In genomic region chr4:99300934-99301333, GRCh38 we compare ENCODE assay signal across 10 cellular contexts. TPM values are rescaled to one million over a fixed set of nuclear protein-coding genes. Genes with fewer than 3 reads are reported as not detected.
DNase-seq lines count a peak whose midpoint lies in the region; ATAC-seq and TF ChIP-seq lines count a peak whose summit lies in the region.
"Had no signal": no experiment of that assay in that cellular context is flagged by ENCODE, and none has a peak within 500 bp of the region (broad histone marks: within the 10 kb centered on the region; RNA-seq: fewer than 3 reads in every experiment).

No MANE protein-coding gene starts in this region.

- H3K27ac Mint-ChIP-seq in chondrocyte (ENCODE audit: unreplicated experiment), result peak overlapping the region; percentile 93
- H3K27ac Mint-ChIP-seq in CD14-positive monocyte, result no peak overlapping the region

- H3K9me3 ChIP-seq in liver (ENCODE audit: control insufficient read depth in 4 of 4, low read length in 3 of 4), result no peaks in the 10 kb centered on the region
- H3K9me3 ChIP-seq in uterus, result no peaks in the 10 kb centered on the region
- H3K9me3 ChIP-seq: BLaER1 had no signal

- H3K9ac ChIP-seq in liver (ENCODE audit: low read depth in 1 of 2, low read length in 2 of 2), result no peak overlapping the region
- H3K9ac ChIP-seq: BLaER1 had no signal

- WGBS in liver, result 34% methylated on average over 4 of the region's 4 CpGs

- H3K36me3 Mint-ChIP-seq in chondrocyte (ENCODE audit: low read depth), result peaks cover 9% of the 10 kb centered on the region
- no peaks in the 10 kb centered on the region for H3K36me3 Mint-ChIP-seq in CD14-positive monocyte

- no peak for TF ChIP-seq POLR2A in uterus (IDR thresholded peaks at IDR 0.05)

- TF ChIP-seq CTCF in chondrocyte (IDR thresholded peaks at IDR 0.05) (no peak), liver (IDR thresholded peaks at IDR 0.05; ENCODE audit: low read depth, low read length, missing input control) (no peak), uterus (IDR thresholded peaks at IDR 0.05) (no peak), CD14-positive monocyte (IDR thresholded peaks at IDR 0.05) (no peak)

- no peak for ATAC-seq in GM21723 (IDR thresholded peaks at IDR 0.05; ENCODE audit: unreplicated experiment)
- ATAC-seq in HG03469 (IDR thresholded peaks at IDR 0.05; ENCODE audit: unreplicated experiment), result no peak

- H3K9me3 Mint-ChIP-seq in chondrocyte (ENCODE audit: low read depth) (peaks cover 38% of the 10 kb centered on the region), CD14-positive monocyte (peaks cover 0 to 20% (median 6%) of the 10 kb centered on the region in 7 donors)

- H3K4me3 ChIP-seq in liver (ENCODE audit: low read depth in 1 of 3, low read length in 3 of 3) (no peak overlapping the region), uterus (no peak overlapping the region)
- H3K4me3 ChIP-seq: BLaER1 had no signal

- peak in 1 of 2 donors; percentile 31 for TF ChIP-seq RAD21 in liver (IDR thresholded peaks at IDR 0.05)

- intact Hi-C loops in uterus (cut with DNase I; ENCODE audit: low total_unique reads), result no loop called here
- intact Hi-C loops in CD14-positive monocyte (cut with micrococcal nuclease), result no loop called here

- no peaks in the 10 kb centered on the region for H3K27me3 ChIP-seq in liver (ENCODE audit: control insufficient read depth in 4 of 4, insufficient read depth in 4 of 4, low read length in 3 of 4)
- no peaks in the 10 kb centered on the region for H3K27me3 ChIP-seq in uterus
- H3K27me3 ChIP-seq: BLaER1 had no signal

- H3K27me3 Mint-ChIP-seq in chondrocyte (ENCODE audit: low read depth) (no peaks in the 10 kb centered on the region), CD14-positive monocyte (ENCODE audit: low read depth in 3 of 3) (no peaks in the 10 kb centered on the region)

- peak; percentile 26 for DNase-seq in SIG-M5 treated with dmso at 0.1 percent for 504 hours (lab: John Stamatoyannopoulos, UW; ENCODE audit: unreplicated experiment)
- DNase-seq in SIG-M5 (lab: John Stamatoyannopoulos, UW), result no peak
- DNase-seq in chondrocyte (ENCODE audit: low spot score), result no peak
- peak; percentile 80 to 95 for DNase-seq in uterus
- no peak for DNase-seq in CD14-positive monocyte (ENCODE audit: low spot score)
- DNase-seq: NCI-H1048 had no signal

- no peaks in the 10 kb centered on the region for H3K36me3 ChIP-seq in liver (ENCODE audit: control insufficient read depth in 4 of 4, insufficient read depth in 3 of 4, low read depth in 1 of 4, low read length in 3 of 4)
- no peaks in the 10 kb centered on the region for H3K36me3 ChIP-seq in uterus
- H3K36me3 ChIP-seq: BLaER1 had no signal

- H3K4me1 Mint-ChIP-seq in chondrocyte (ENCODE audit: low read depth) (peaks cover 25% of the 10 kb centered on the region), CD14-positive monocyte (no peaks in the 10 kb centered on the region)

- H3K27ac ChIP-seq in liver (ENCODE audit: low read depth in 1 of 2, low read length in 2 of 2) (no peak overlapping the region), uterus (peak overlapping the region; percentile 79 to 88)
- H3K27ac ChIP-seq: BLaER1 had no signal

- H3K4me3 Mint-ChIP-seq in chondrocyte (ENCODE audit: unreplicated experiment), result no peak overlapping the region
- no peak overlapping the region for H3K4me3 Mint-ChIP-seq in CD14-positive monocyte

- peaks cover 0 to 4% (median 0%) of the 10 kb centered on the region in 4 donors for H3K4me1 ChIP-seq in liver (ENCODE audit: control insufficient read depth in 4 of 4, insufficient read depth in 4 of 4, low read length in 3 of 4)
- H3K4me1 ChIP-seq in uterus, result no peaks in the 10 kb centered on the region
- H3K4me1 ChIP-seq: BLaER1 had no signal

TF ChIP-seq in liver, 16 proteins besides CTCF, POLR2A, EP300 and RAD21:
- TF ChIP-seq GABPA (IDR thresholded peaks at IDR 0.05 in 1 of 2, conservative IDR thresholded peaks at IDR 0.05 in 1 of 2) (no peak), SP1 (IDR thresholded peaks at IDR 0.05) (peak; percentile 28), ATF3 (IDR thresholded peaks at IDR 0.05) (no peak), JUND (IDR thresholded peaks at IDR 0.05) (no peak), REST (IDR thresholded peaks at IDR 0.05) (peak; percentile 33), RXRA (IDR thresholded peaks at IDR 0.05) (peak in 1 of 2 donors; percentile 25), TAF1 (conservative IDR thresholded peaks at IDR 0.05) (no peak), HNF4A (conservative IDR thresholded peaks at IDR 0.05) (peak in 1 of 2 donors; percentile 7), FOXA1 (IDR thresholded peaks at IDR 0.05) (no peak), NR2F2 (IDR thresholded peaks at IDR 0.05) (peak; percentile 48), YY1 (IDR thresholded peaks at IDR 0.05) (no peak), EGR1 (IDR thresholded peaks at IDR 0.05; ENCODE audit: low read depth in 2 of 2) (no peak), FOXA2 (IDR thresholded peaks at IDR 0.05) (peak; percentile 18), MAX (IDR thresholded peaks at IDR 0.05) (peak; percentile 27), HNF4G (IDR thresholded peaks at IDR 0.05) (no peak)
- TF ChIP-seq, protein P1, sequence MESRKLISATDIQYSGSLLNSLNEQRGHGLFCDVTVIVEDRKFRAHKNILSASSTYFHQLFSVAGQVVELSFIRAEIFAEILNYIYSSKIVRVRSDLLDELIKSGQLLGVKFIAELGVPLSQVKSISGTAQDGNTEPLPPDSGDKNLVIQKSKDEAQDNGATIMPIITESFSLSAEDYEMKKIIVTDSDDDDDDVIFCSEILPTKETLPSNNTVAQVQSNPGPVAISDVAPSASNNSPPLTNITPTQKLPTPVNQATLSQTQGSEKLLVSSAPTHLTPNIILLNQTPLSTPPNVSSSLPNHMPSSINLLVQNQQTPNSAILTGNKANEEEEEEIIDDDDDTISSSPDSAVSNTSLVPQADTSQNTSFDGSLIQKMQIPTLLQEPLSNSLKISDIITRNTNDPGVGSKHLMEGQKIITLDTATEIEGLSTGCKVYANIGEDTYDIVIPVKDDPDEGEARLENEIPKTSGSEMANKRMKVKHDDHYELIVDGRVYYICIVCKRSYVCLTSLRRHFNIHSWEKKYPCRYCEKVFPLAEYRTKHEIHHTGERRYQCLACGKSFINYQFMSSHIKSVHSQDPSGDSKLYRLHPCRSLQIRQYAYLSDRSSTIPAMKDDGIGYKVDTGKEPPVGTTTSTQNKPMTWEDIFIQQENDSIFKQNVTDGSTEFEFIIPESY (IDR thresholded peaks at IDR 0.05), result peak; percentile 17

RNA-seq across cellular contexts. Expression of gene ADH1A, which starts 10.1 kb away (rescaled TPM):
- total RNA-seq in chondrocyte, result not detected in 3 replicates
- total RNA-seq in liver, result 100 to 1,000 TPM; 202 to 493 TPM
- 100 to 1,000 TPM; 123 to 554 TPM for polyA plus RNA-seq in liver
- total RNA-seq in uterus, result 1 to 10 TPM in 1 of 4 donors, under 1 TPM in 1, not detected in 2; 0.88 to 5.0 TPM
- polyA plus RNA-seq in CD14-positive monocyte, result not detected

RNA-seq across cellular contexts. Expression of gene ADH1B, which starts 20.3 kb away (rescaled TPM):
- total RNA-seq in chondrocyte (0.31 to 1.2 TPM (median 0.69 TPM) in 3 replicates), liver (1,000 to 10,000 TPM in 1 of 2 donors, 10 to 100 TPM in 1; 38.3 to 1,460 TPM), uterus (100 to 1,000 TPM in 3 of 4 donors, 1 to 10 TPM in 1; 6.7 to 703 (median 522) TPM)
- polyA plus RNA-seq in liver (1,000 to 10,000 TPM in 1 of 2 donors, 100 to 1,000 TPM in 1; 658 to 1,163 TPM), CD14-positive monocyte (not detected)

RNA-seq across cellular contexts. Expression of gene ADH1C, which starts 51.6 kb away (rescaled TPM):
- total RNA-seq in chondrocyte, result not detected in 3 replicates
- total RNA-seq in liver, result 10 to 100 TPM in 1 of 2 donors, under 1 TPM in 1; 0.84 to 74.3 TPM
- 100 to 1,000 TPM in 1 of 2 donors, 10 to 100 TPM in 1; 88.3 to 374 TPM for polyA plus RNA-seq in liver
- total RNA-seq in uterus, result 1 to 10 TPM in 3 of 4 donors, under 1 TPM in 1; 0.29 to 4.7 (median 2.3) TPM
- polyA plus RNA-seq in CD14-positive monocyte, result not detected

Comparison
In these comparisons a context has a peak if more than half of its experiments do, and no peak if none do; other contexts are left out.
1. DNase-seq: peak in SIG-M5 treated with dmso at 0.1 percent for 504 hours (single experiment) and uterus (2 of 2); none in SIG-M5 (single experiment), chondrocyte (single experiment) and CD14-positive monocyte (single experiment).
2. H3K27ac ChIP-seq: peak in uterus (2 of 2); none in liver (0 of 2).
3. RNA of gene ADH1A, which starts 10.1 kb away (total RNA-seq): 202 to 493 TPM in liver; 0.88 to 5.0 TPM in uterus and not detected in chondrocyte; every median in the first group is over 10 times any median in the second.